In the genomic region with DNA sequence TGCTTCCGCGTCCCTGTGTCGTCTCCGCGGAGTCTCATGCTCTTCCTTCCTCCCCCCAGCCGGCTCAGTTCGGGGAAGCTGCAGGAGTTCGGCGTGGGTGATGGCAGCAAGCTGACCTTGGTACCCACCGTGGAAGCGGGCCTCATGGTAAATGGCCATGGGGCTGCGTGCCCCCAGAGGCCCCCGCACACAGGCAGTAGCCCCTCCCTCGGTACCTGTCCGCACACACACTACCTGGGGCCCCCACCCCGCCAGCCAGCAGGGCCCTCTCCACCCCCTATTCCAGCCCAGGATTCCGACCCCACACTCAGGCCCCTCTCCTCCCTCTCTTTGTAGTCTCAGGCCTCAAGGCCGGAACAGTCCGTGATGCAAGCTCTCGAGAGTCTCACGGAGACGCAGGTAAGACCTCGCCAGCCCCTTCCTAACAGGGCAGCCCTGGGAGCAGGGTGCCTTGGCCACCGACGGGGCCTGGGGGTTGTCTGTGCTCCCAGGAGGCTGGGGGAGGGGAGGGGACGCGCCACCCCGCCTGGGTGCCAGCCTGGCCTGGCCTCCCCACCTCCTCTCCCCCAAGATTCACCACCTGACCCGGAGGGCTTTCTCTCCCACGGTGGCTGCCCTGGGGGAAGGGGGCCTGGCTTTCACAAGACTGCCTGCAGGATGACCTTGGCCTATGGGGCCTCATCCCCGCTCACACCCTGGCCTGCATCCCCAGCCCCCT, we compare ENCODE assay signal across 1 cellular context.
TF ChIP-seq lines count a peak whose summit lies in the region.

No MANE protein-coding gene starts in this region.

TF ChIP-seq in GM23338, 12 proteins besides CTCF, POLR2A, EP300 and RAD21 (continued from another document):
- TF ChIP-seq, protein P1, sequence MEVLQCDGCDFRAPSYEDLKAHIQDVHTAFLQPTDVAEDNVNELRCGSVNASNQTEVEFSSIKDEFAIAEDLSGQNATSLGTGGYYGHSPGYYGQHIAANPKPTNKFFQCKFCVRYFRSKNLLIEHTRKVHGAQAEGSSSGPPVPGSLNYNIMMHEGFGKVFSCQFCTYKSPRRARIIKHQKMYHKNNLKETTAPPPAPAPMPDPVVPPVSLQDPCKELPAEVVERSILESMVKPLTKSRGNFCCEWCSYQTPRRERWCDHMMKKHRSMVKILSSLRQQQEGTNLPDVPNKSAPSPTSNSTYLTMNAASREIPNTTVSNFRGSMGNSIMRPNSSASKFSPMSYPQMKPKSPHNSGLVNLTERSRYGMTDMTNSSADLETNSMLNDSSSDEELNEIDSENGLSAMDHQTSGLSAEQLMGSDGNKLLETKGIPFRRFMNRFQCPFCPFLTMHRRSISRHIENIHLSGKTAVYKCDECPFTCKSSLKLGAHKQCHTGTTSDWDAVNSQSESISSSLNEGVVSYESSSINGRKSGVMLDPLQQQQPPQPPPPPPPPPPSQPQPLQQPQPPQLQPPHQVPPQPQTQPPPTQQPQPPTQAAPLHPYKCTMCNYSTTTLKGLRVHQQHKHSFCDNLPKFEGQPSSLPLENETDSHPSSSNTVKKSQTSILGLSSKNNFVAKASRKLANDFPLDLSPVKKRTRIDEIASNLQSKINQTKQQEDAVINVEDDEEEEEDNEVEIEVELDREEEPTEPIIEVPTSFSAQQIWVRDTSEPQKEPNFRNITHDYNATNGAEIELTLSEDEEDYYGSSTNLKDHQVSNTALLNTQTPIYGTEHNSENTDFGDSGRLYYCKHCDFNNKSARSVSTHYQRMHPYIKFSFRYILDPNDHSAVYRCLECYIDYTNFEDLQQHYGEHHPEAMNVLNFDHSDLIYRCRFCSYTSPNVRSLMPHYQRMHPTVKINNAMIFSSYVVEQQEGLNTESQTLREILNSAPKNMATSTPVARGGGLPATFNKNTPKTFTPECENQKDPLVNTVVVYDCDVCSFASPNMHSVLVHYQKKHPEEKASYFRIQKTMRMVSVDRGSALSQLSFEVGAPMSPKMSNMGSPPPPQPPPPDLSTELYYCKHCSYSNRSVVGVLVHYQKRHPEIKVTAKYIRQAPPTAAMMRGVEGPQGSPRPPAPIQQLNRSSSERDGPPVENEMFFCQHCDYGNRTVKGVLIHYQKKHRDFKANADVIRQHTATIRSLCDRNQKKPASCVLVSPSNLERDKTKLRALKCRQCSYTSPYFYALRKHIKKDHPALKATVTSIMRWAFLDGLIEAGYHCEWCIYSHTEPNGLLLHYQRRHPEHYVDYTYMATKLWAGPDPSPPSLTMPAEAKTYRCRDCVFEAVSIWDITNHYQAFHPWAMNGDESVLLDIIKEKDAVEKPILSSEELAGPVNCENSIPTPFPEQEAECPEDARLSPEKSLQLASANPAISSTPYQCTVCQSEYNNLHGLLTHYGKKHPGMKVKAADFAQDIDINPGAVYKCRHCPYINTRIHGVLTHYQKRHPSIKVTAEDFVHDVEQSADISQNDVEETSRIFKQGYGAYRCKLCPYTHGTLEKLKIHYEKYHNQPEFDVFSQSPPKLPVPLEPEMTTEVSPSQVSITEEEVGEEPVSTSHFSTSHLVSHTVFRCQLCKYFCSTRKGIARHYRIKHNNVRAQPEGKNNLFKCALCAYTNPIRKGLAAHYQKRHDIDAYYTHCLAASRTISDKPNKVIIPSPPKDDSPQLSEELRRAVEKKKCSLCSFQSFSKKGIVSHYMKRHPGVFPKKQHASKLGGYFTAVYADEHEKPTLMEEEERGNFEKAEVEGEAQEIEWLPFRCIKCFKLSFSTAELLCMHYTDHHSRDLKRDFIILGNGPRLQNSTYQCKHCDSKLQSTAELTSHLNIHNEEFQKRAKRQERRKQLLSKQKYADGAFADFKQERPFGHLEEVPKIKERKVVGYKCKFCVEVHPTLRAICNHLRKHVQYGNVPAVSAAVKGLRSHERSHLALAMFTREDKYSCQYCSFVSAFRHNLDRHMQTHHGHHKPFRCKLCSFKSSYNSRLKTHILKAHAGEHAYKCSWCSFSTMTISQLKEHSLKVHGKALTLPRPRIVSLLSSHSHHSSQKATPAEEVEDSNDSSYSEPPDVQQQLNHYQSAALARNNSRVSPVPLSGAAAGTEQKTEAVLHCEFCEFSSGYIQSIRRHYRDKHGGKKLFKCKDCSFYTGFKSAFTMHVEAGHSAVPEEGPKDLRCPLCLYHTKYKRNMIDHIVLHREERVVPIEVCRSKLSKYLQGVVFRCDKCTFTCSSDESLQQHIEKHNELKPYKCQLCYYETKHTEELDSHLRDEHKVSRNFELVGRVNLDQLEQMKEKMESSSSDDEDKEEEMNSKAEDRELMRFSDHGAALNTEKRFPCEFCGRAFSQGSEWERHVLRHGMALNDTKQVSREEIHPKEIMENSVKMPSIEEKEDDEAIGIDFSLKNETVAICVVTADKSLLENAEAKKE (CRISPR knock-in tag; IDR thresholded peaks at IDR 0.05): no peak
- TF ChIP-seq CREB1 (CRISPR knock-in tag; IDR thresholded peaks at IDR 0.05; ENCODE audit: low read depth) (no peak), ZNF114 (CRISPR knock-in tag; IDR thresholded peaks at IDR 0.05) (no peak)
- TF ChIP-seq, protein P2, sequence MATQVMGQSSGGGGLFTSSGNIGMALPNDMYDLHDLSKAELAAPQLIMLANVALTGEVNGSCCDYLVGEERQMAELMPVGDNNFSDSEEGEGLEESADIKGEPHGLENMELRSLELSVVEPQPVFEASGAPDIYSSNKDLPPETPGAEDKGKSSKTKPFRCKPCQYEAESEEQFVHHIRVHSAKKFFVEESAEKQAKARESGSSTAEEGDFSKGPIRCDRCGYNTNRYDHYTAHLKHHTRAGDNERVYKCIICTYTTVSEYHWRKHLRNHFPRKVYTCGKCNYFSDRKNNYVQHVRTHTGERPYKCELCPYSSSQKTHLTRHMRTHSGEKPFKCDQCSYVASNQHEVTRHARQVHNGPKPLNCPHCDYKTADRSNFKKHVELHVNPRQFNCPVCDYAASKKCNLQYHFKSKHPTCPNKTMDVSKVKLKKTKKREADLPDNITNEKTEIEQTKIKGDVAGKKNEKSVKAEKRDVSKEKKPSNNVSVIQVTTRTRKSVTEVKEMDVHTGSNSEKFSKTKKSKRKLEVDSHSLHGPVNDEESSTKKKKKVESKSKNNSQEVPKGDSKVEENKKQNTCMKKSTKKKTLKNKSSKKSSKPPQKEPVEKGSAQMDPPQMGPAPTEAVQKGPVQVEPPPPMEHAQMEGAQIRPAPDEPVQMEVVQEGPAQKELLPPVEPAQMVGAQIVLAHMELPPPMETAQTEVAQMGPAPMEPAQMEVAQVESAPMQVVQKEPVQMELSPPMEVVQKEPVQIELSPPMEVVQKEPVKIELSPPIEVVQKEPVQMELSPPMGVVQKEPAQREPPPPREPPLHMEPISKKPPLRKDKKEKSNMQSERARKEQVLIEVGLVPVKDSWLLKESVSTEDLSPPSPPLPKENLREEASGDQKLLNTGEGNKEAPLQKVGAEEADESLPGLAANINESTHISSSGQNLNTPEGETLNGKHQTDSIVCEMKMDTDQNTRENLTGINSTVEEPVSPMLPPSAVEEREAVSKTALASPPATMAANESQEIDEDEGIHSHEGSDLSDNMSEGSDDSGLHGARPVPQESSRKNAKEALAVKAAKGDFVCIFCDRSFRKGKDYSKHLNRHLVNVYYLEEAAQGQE (IDR thresholded peaks at IDR 0.05; ENCODE audit: unreplicated experiment): no peak
